10 cellular contexts compared by ENCODE assay signal in the genomic region with DNA sequence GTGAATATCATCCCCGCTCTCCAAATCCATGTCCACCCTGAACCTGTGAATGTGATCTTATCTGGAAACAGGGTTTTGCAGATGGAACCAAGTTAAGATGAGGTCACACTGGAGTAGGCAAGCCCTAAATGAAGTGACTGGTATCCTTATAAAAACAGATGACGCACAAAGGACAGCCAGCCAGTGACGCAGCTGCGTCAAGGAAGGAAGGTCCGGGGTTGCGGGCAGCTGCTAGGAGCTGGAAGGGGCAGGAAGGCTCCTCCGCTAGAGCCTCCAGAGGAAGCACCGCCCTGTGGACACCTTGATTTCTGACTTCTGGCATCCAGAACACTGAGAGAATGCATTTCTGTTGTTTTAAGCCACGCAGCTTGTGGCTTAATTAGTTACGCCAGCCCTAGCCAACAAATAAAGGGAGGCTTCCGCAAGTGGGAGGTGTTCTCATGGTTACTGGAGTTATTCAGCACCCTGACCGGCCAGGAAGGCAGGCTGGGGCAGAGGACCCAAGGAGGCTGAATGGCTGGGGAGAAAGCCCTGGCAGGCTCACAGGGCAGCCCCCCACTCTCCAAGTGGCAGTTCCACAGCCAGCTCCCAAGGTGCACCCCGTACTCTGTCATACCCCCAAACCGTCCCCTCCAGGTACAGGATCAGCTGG.
DNase-seq lines count a peak whose midpoint lies in the region; ATAC-seq and TF ChIP-seq lines count a peak whose summit lies in the region.
"Had no signal": no experiment of that assay in that cellular context is flagged by ENCODE, and none has a peak within 500 bp of the region (broad histone marks: within the 10 kb centered on the region; RNA-seq: fewer than 3 reads in every experiment).

No MANE protein-coding gene starts in this region.

- in situ Hi-C loops in Panc1 (cut with HindIII; ENCODE audit: low pct_unique_long_range_greater_than_20kb, low sequenced_read_pairs): no loop called here

- H3K4ac ChIP-seq in trophoblast cell (ENCODE audit: low read depth, low read length): no peak overlapping the region

- H3K4me2 ChIP-seq in GM23338: no peak overlapping the region
- H3K4me2 ChIP-seq in trophoblast cell (ENCODE audit: low read length): no peak overlapping the region

- H4K12ac ChIP-seq in trophoblast cell (ENCODE audit: low read depth, low read length): no peak overlapping the region

- intact Hi-C loops in Panc1 (cut with micrococcal nuclease; ENCODE audit: unreplicated experiment): no loop called here

- POLR2A ChIA-PET in Panc1 (lab: Charles Lee): no interaction called here

- no peak overlapping the region for H2AK5ac ChIP-seq in trophoblast cell (ENCODE audit: low read length)

- peaks cover 3% of the 10 kb centered on the region for H3K79me1 ChIP-seq in trophoblast cell (ENCODE audit: low read length)

- H3K79me2 ChIP-seq in GM23338 (replicated peaks; ENCODE audit: insufficient read depth) (no peaks in the 10 kb centered on the region), trophoblast cell (ENCODE audit: control insufficient read depth, insufficient read depth, low read length, poor library complexity) (no peaks in the 10 kb centered on the region)

- ATAC-seq in GM23338 (peak; percentile 65), Panc1 (peak; percentile 78), HG03159 (IDR thresholded peaks at IDR 0.05; ENCODE audit: unreplicated experiment) (no peak), GM18511 (IDR thresholded peaks at IDR 0.05; ENCODE audit: unreplicated experiment) (no peak), GM19351 (IDR thresholded peaks at IDR 0.05; ENCODE audit: unreplicated experiment) (no peak)

- no peak overlapping the region for H4K91ac ChIP-seq in trophoblast cell (ENCODE audit: low read depth, low read length)

- H3K4me3 Mint-ChIP-seq in GM23338: no peak overlapping the region

- H3K9me3 ChIP-seq in Panc1 (ENCODE audit: control insufficient read depth, insufficient read depth, low read depth, low read length) (peaks cover 7% of the 10 kb centered on the region; the same call in 1 of the 2 replicates), trophoblast cell (ENCODE audit: insufficient read depth, low read depth, low read length) (peaks cover 3% of the 10 kb centered on the region)
- H3K9me3 ChIP-seq: SJSA1 had no signal

- no peak overlapping the region for H3K18ac ChIP-seq in trophoblast cell (ENCODE audit: low read length)

- WGBS in trophoblast cell (ENCODE audit: extremely low coverage, insufficient coverage, insufficient read length): no CpG with 5 or more reads among the region's 14 CpGs

- H2BK12ac ChIP-seq in trophoblast cell (ENCODE audit: low read length): no peak overlapping the region

- DNase-seq in GM23338 (ENCODE audit: low spot score) (peak; percentile 45), Panc1 (ENCODE audit: low read depth, low spot score) (no peak), epithelial cell of proximal tubule (ENCODE audit: low read depth) (peak; percentile 76), trophoblast cell (peak; percentile 93 to 95)
- no peak for DNase-seq in activated CD4-positive, alpha-beta T cell treated with anti-CD3 and anti-CD28 coated beads for 48 hours
- DNase-seq: effector memory CD4-positive, alpha-beta T cell had no signal

- no peaks in the 10 kb centered on the region for H3K36me3 Mint-ChIP-seq in GM23338 (ENCODE audit: low read depth)

- H3K36me3 ChIP-seq in GM23338 (ENCODE audit: insufficient read depth) (no peaks in the 10 kb centered on the region), Panc1 (ENCODE audit: control insufficient read depth, insufficient read depth, low read length) (no peaks in the 10 kb centered on the region), trophoblast cell (ENCODE audit: control insufficient read depth in 1 of 2, insufficient read depth in 2 of 2, low read length in 2 of 2) (no peaks in the 10 kb centered on the region)
- H3K36me3 ChIP-seq: SJSA1 had no signal

- CTCF ChIA-PET in Panc1 (lab: Charles Lee): no interaction called here

- H3K27ac Mint-ChIP-seq in GM23338: no peak overlapping the region

- no peaks in the 10 kb centered on the region; the same call in 1 of the 2 replicates for H4K20me1 ChIP-seq in GM23338 (replicated peaks; ENCODE audit: insufficient read depth)

- TF ChIP-seq CTCF in GM23338 (conservative IDR thresholded peaks at IDR 0.05; ENCODE audit: low read depth in 2 of 2): no peak
- no peak for TF ChIP-seq CTCF in Panc1 (IDR thresholded peaks at IDR 0.05)
- peak; percentile 39 for TF ChIP-seq CTCF in epithelial cell of proximal tubule (conservative IDR thresholded peaks at IDR 0.05; ENCODE audit: low read depth, low read length)

- H3K23ac ChIP-seq in trophoblast cell (ENCODE audit: low read length): no peak overlapping the region

- peaks cover 11% of the 10 kb centered on the region for H3K27me3 Mint-ChIP-seq in GM23338 (ENCODE audit: insufficient read depth, low read depth, poor library complexity)

- BruUV-seq in Panc1 (replicated peaks; lab: Mats Ljungman, UMichigan): no TSS peak

- peak overlapping the region; percentile 78 for H2AFZ ChIP-seq in GM23338
- H2AFZ ChIP-seq in trophoblast cell (ENCODE audit: insufficient read depth, low read length, poor library complexity): no peak overlapping the region

- no peak overlapping the region for H3K14ac ChIP-seq in trophoblast cell (ENCODE audit: low read length)

- H3K4me1 ChIP-seq in GM23338 (ENCODE audit: insufficient read depth) (no peaks in the 10 kb centered on the region), Panc1 (ENCODE audit: control insufficient read depth, insufficient read depth, low read length) (peaks cover 15% of the 10 kb centered on the region), trophoblast cell (ENCODE audit: control insufficient read depth in 1 of 2, insufficient read depth in 2 of 2, low read length in 2 of 2) (peaks cover 7 to 8% of the 10 kb centered on the region in 2 experiments)

- H3K4me3 ChIP-seq in GM23338: no peak overlapping the region
- H3K4me3 ChIP-seq in Panc1 (ENCODE audit: low read depth in 2 of 2, low read length in 2 of 2): no peak overlapping the region; a peak in 1 of 4 replicates
- H3K4me3 ChIP-seq in epithelial cell of proximal tubule (ENCODE audit: low read depth, low read length): no peak overlapping the region
- H3K4me3 ChIP-seq in trophoblast cell (ENCODE audit: low read depth, low read length): no peak overlapping the region
- H3K4me3 ChIP-seq: SJSA1 had no signal

- no peaks in the 10 kb centered on the region for H3K27me3 ChIP-seq in GM23338 (ENCODE audit: insufficient read depth)
- no peaks in the 10 kb centered on the region for H3K27me3 ChIP-seq in Panc1 (ENCODE audit: control insufficient read depth, insufficient read depth, low read length)
- H3K27me3 ChIP-seq in trophoblast cell (ENCODE audit: insufficient read depth, low read length): no peaks in the 10 kb centered on the region
- H3K27me3 ChIP-seq: SJSA1 had no signal

- H2BK5ac ChIP-seq in trophoblast cell (ENCODE audit: low read depth, low read length, poor library complexity): no peak overlapping the region

- H4K8ac ChIP-seq in trophoblast cell (ENCODE audit: low read depth, low read length): no peak overlapping the region

- H3K4me1 Mint-ChIP-seq in GM23338: 0 out of 3 replicates have a peak, but pooled peaks cover 3% of the 10 kb centered on the region

- H3K9me3 Mint-ChIP-seq in GM23338: peaks cover 10% of the 10 kb centered on the region; the same call in 1 of the 3 replicates

- H2BK120ac ChIP-seq in trophoblast cell (ENCODE audit: insufficient read depth, low read length, poor library complexity): no peak overlapping the region

- no peak overlapping the region for H3K27ac ChIP-seq in GM23338 (ENCODE audit: low read depth)
- H3K27ac ChIP-seq in Panc1 (ENCODE audit: low read length): peak overlapping the region; percentile 3; the same call in 1 of the 2 replicates
- no peak overlapping the region for H3K27ac ChIP-seq in trophoblast cell (ENCODE audit: low read depth, low read length)
- H3K27ac ChIP-seq: SJSA1 had no signal

- no peak overlapping the region for H3K9ac ChIP-seq in trophoblast cell (ENCODE audit: low read length)

- no peaks in the 10 kb centered on the region for H3K9me2 ChIP-seq in GM23338 (ENCODE audit: insufficient read depth)

- no peaks in the 10 kb centered on the region; the same call in 1 of the 2 replicates for H3F3A ChIP-seq in GM23338 (replicated peaks; ENCODE audit: low read depth)

TF ChIP-seq in GM23338, 12 proteins besides CTCF, POLR2A, EP300 and RAD21 (continues in another document):
- no peak for TF ChIP-seq STAT1 (IDR thresholded peaks at IDR 0.05; ENCODE audit: unreplicated experiment)
- TF ChIP-seq EZH2 (IDR thresholded peaks at IDR 0.05; ENCODE audit: low read depth, unreplicated experiment): no peak
- no peak for TF ChIP-seq EZH2phosphoT487 (IDR thresholded peaks at IDR 0.05; ENCODE audit: unreplicated experiment)
- TF ChIP-seq, protein P1, sequence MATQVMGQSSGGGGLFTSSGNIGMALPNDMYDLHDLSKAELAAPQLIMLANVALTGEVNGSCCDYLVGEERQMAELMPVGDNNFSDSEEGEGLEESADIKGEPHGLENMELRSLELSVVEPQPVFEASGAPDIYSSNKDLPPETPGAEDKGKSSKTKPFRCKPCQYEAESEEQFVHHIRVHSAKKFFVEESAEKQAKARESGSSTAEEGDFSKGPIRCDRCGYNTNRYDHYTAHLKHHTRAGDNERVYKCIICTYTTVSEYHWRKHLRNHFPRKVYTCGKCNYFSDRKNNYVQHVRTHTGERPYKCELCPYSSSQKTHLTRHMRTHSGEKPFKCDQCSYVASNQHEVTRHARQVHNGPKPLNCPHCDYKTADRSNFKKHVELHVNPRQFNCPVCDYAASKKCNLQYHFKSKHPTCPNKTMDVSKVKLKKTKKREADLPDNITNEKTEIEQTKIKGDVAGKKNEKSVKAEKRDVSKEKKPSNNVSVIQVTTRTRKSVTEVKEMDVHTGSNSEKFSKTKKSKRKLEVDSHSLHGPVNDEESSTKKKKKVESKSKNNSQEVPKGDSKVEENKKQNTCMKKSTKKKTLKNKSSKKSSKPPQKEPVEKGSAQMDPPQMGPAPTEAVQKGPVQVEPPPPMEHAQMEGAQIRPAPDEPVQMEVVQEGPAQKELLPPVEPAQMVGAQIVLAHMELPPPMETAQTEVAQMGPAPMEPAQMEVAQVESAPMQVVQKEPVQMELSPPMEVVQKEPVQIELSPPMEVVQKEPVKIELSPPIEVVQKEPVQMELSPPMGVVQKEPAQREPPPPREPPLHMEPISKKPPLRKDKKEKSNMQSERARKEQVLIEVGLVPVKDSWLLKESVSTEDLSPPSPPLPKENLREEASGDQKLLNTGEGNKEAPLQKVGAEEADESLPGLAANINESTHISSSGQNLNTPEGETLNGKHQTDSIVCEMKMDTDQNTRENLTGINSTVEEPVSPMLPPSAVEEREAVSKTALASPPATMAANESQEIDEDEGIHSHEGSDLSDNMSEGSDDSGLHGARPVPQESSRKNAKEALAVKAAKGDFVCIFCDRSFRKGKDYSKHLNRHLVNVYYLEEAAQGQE (IDR thresholded peaks at IDR 0.05; ENCODE audit: unreplicated experiment): no peak

Comparison
In these comparisons a context has a peak if more than half of its experiments do, and no peak if none do; other contexts are left out.
1. ATAC-seq: peak in GM23338 (single experiment) and Panc1 (single experiment); none in HG03159 (single experiment), GM18511 (single experiment) and GM19351 (single experiment).
2. DNase-seq: peak in GM23338 (single experiment), epithelial cell of proximal tubule (single experiment) and trophoblast cell (2 of 2); none in Panc1 (single experiment) and activated CD4-positive, alpha-beta T cell treated with anti-CD3 and anti-CD28 coated beads for 48 hours (single experiment).